17 cellular contexts compared by ENCODE assay signal in the genomic region with DNA sequence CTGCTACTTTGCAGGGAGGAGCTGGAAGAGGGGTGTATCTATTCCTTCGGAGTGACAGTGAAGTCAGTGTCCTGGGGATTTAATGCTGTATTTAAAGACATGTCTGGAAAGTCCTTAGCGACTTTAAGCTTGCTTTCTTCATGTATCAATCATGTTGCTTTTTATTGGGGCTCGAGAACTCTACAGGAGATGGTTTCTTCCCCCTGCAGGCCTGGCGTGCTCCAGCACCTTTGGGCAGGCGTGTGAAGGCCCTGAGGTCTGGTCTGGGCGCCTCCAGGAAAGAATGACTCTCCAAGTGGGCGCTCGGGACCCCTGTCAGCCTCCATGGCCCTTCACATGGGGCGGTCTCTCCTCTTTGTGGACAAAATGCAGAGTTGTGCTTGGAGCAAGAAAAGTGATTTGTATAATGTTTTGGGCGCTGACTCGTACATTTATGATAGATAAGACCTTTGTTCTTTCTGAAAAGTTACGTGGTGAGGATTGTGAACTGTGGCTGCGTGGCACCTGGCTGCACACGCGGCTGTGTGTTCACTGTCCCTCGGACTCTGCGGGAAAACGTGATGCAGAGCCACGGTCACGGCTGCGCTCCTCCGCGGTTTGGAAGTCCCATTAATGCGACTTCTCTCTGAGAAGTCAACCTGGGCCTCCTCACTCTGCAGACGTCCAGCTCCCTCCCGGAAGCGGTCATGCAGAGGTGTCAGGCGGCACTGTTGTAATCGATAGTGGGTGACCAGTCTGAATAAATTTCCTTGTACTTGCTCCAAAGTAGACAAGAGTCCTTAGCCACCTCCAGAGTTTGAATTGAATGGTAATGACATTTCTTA.
DNase-seq lines count a peak whose midpoint lies in the region; ATAC-seq and TF ChIP-seq lines count a peak whose summit lies in the region.
"Had no signal": no experiment of that assay in that cellular context is flagged by ENCODE, and none has a peak within 500 bp of the region (broad histone marks: within the 10 kb centered on the region; RNA-seq: fewer than 3 reads in every experiment).

No MANE protein-coding gene starts in this region.

- H3K27me3 ChIP-seq in WERI-Rb-1 (ENCODE audit: insufficient read depth, low read depth, severe bottlenecking), result no peaks in the 10 kb centered on the region
- H3K27me3 ChIP-seq in sigmoid colon, result no peaks in the 10 kb centered on the region
- H3K27me3 ChIP-seq: ascending aorta, BE2C, SJSA1 had no signal

- H3K4me3 ChIP-seq in WERI-Rb-1 (ENCODE audit: low read depth, low read length) (peak overlapping the region; percentile 41), sigmoid colon (no peak overlapping the region)
- H3K4me3 ChIP-seq: ascending aorta, coronary artery, SJSA1, thoracic aorta had no signal

- H3K4me1 ChIP-seq in sigmoid colon, result peaks cover 0 to 14% (median 6%) of the 10 kb centered on the region in 4 donors
- H3K4me1 ChIP-seq: ascending aorta, BE2C, SJSA1 had no signal

- ATAC-seq in GM18858 (IDR thresholded peaks at IDR 0.05; ENCODE audit: unreplicated experiment), result no peak

- TF ChIP-seq POLR2A in sigmoid colon (IDR thresholded peaks at IDR 0.05), result no peak

- intact Hi-C loops in sigmoid colon (cut with DNase I), result no loop called here

- peak; percentile 21 for DNase-seq in NOMO-1 treated with DMSO at 0.1 percent for 48 hours (lab: John Stamatoyannopoulos, UW; ENCODE audit: unreplicated experiment)
- DNase-seq in NOMO-1 (lab: John Stamatoyannopoulos, UW; ENCODE audit: unreplicated experiment in 2 of 2), result no peak
- DNase-seq in WERI-Rb-1, result no peak
- peak; percentile 36 for DNase-seq in kidney tubule cell (ENCODE audit: low spot score)
- peak; percentile 40 for DNase-seq in sigmoid colon
- no peak for DNase-seq in EL
- no peak for DNase-seq in stimulated activated CD4-positive, alpha-beta T cell treated with anti-CD3 and anti-CD28 coated beads, Interleukin-4, amount 100 ng/mL, for 1 hour
- DNase-seq: activated CD4-positive, CD25-positive, alpha-beta regulatory T cell treated with anti-CD3 and anti-CD28 coated beads, Interleukin-2, amount 50 U/mL, for 72 hours; activated CD8-positive, alpha-beta memory T cell treated with anti-CD3 and anti-CD28 coated beads, Interleukin-2, amount 50 U/mL, for 48 hours; BE2C; NCI-H1092 treated with DMSO at 0.1 percent for 48 hours; OCI-M1 had no signal

- 70 to 80% methylated on average over 29 of the region's 29 CpGs for WGBS in sigmoid colon, 2 donors

- TF ChIP-seq CTCF in WERI-Rb-1 (IDR thresholded peaks at IDR 0.05; ENCODE audit: low read depth, low read length) (0 out of 2 replicates have a peak, but pooled peaks have one; percentile 2), sigmoid colon (IDR thresholded peaks at IDR 0.05) (no peak)

- H3K9me3 ChIP-seq in WERI-Rb-1 (ENCODE audit: severe bottlenecking), result no peaks in the 10 kb centered on the region
- H3K9me3 ChIP-seq in sigmoid colon, result no peaks in the 10 kb centered on the region
- H3K9me3 ChIP-seq: ascending aorta, BE2C, SJSA1, thoracic aorta had no signal

- no peaks in the 10 kb centered on the region for H3K36me3 ChIP-seq in WERI-Rb-1
- no peaks in the 10 kb centered on the region for H3K36me3 ChIP-seq in sigmoid colon
- H3K36me3 ChIP-seq: ascending aorta, BE2C, SJSA1, thoracic aorta had no signal

- no peak for TF ChIP-seq EP300 in sigmoid colon (IDR thresholded peaks at IDR 0.05)

- peak overlapping the region; percentile 75 for H3K27ac ChIP-seq in WERI-Rb-1
- no peak overlapping the region for H3K27ac ChIP-seq in sigmoid colon
- H3K27ac ChIP-seq: ascending aorta, coronary artery, SJSA1, thoracic aorta had no signal

Comparison
In these comparisons a context has a peak if more than half of its experiments do, and no peak if none do; other contexts are left out.
1. DNase-seq: peak in NOMO-1 treated with DMSO at 0.1 percent for 48 hours (single experiment), kidney tubule cell (single experiment) and sigmoid colon (single experiment); none in NOMO-1 (0 of 2), WERI-Rb-1 (single experiment), EL (single experiment) and stimulated activated CD4-positive, alpha-beta T cell treated with anti-CD3 and anti-CD28 coated beads, Interleukin-4, amount 100 ng/mL, for 1 hour (single experiment).